In the genomic region with DNA sequence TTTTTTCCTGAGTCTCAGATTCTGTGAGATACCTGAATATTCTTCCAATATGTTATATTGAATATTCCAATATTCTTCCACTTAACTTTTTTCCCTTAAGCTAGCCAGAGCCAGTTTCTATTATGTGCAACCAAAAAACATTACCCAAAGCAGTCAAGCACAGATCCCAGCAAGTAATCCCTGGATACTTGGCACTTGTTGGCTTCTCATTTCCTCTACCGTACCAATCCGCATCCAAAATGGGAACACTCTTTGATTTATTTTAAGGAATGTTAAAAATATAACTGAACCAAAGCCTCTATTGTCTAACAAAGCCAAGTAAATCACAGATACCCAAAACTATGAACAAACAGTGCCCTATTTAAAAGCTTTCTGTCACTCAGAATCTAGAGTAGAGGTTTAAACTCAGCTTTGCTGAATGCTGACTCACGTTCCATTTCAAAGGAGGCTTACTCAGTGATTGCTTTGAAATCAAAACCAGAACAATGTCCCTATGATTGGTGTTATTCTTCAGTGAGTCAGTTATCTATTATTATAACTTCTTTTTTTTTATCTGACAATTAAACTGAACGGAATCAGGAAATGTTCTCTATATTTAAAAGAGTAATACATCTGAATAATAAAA, we compare ENCODE assay signal across 13 cellular contexts.
DNase-seq lines count a peak whose midpoint lies in the region; ATAC-seq and TF ChIP-seq lines count a peak whose summit lies in the region.
"Had no signal": no experiment of that assay in that cellular context is flagged by ENCODE, and none has a peak within 500 bp of the region (broad histone marks: within the 10 kb centered on the region; RNA-seq: fewer than 3 reads in every experiment).

No MANE protein-coding gene starts in this region.

- no peaks in the 10 kb centered on the region for H3K9me3 Mint-ChIP-seq in type B pancreatic cell
- H3K9me3 Mint-ChIP-seq: activated T-cell treated with anti-CD3 and anti-CD28 coated beads, Interleukin-2, amount 50 U/mL, for 24 hours; CD14-positive monocyte had no signal

- H3K36me3 ChIP-seq in mesenchymal stem cell (ENCODE audit: control insufficient read depth in 1 of 2, insufficient read depth in 2 of 2, low read depth in 1 of 2, low read length in 2 of 2) = no peaks in the 10 kb centered on the region

- H3K27ac ChIP-seq in mesenchymal stem cell (ENCODE audit: low read length, poor library complexity, severe bottlenecking) = peak overlapping the region; percentile 60

- no peak for TF ChIP-seq CTCF in cardiac fibroblast (IDR thresholded peaks at IDR 0.05; ENCODE audit: low read depth, low read length)
- no peak for TF ChIP-seq CTCF in type B pancreatic cell (conservative IDR thresholded peaks at IDR 0.05)

- no peak overlapping the region for H2BK5ac ChIP-seq in mesenchymal stem cell (ENCODE audit: low read depth, low read length, poor library complexity, severe bottlenecking)

- no peak overlapping the region for H2BK15ac ChIP-seq in mesenchymal stem cell (ENCODE audit: low read depth, poor library complexity, severe bottlenecking)

- no peak overlapping the region for H3K18ac ChIP-seq in mesenchymal stem cell (ENCODE audit: low read depth in 1 of 2, low read length in 2 of 2)

- H4K8ac ChIP-seq in mesenchymal stem cell (ENCODE audit: low read length) = no peak overlapping the region

- no peaks in the 10 kb centered on the region for H3K27me3 Mint-ChIP-seq in type B pancreatic cell
- H3K27me3 Mint-ChIP-seq: activated T-cell treated with anti-CD3 and anti-CD28 coated beads, Interleukin-2, amount 50 U/mL, for 24 hours had no signal

- no peak overlapping the region for H2BK120ac ChIP-seq in mesenchymal stem cell (ENCODE audit: low read depth, low read length)

- H3K4me1 Mint-ChIP-seq in type B pancreatic cell (ENCODE audit: unreplicated experiment) = no peaks in the 10 kb centered on the region
- H3K4me1 Mint-ChIP-seq: CD14-positive monocyte had no signal

- H3K4me1 ChIP-seq in mesenchymal stem cell (ENCODE audit: control insufficient read depth, insufficient read depth, low read depth, low read length) = peaks cover 1% of the 10 kb centered on the region

- ATAC-seq in GM19395 (IDR thresholded peaks at IDR 0.05; ENCODE audit: unreplicated experiment) = no peak

- no peak overlapping the region for H4K91ac ChIP-seq in mesenchymal stem cell (ENCODE audit: low read length)

- H3K9ac ChIP-seq in mesenchymal stem cell (ENCODE audit: low read length) = peak overlapping the region; percentile 86

- H2AK5ac ChIP-seq in mesenchymal stem cell (ENCODE audit: low read length, severe bottlenecking) = no peak overlapping the region

- H3K4ac ChIP-seq in mesenchymal stem cell (ENCODE audit: low read depth in 1 of 2, low read length in 2 of 2) = no peak overlapping the region

- no peak overlapping the region for H2BK12ac ChIP-seq in mesenchymal stem cell (ENCODE audit: low read length in 2 of 2)

- H3K23ac ChIP-seq in mesenchymal stem cell (ENCODE audit: low read length in 2 of 2) = no peak overlapping the region

- H3K36me3 Mint-ChIP-seq in type B pancreatic cell = peaks cover 15% of the 10 kb centered on the region

- H3K4me3 ChIP-seq in cardiac fibroblast (replicated peaks in 1 of 2; ENCODE audit: low read depth in 2 of 2, low read length in 2 of 2) = no peak overlapping the region
- H3K4me3 ChIP-seq in mesenchymal stem cell (ENCODE audit: insufficient read depth in 1 of 2, low read depth in 1 of 2, low read length in 2 of 2) = peak overlapping the region in 1 of 2 experiments; percentile 11

- H3K4me3 Mint-ChIP-seq in type B pancreatic cell = no peak overlapping the region
- H3K4me3 Mint-ChIP-seq: activated T-cell treated with anti-CD3 and anti-CD28 coated beads, Interleukin-2, amount 50 U/mL, for 24 hours; CD14-positive monocyte had no signal

- DNase-seq in AG08395 (ENCODE audit: low spot score) (peak; percentile 77), HT1080 (ENCODE audit: low read depth) (peak; percentile 81), cardiac fibroblast (ENCODE audit: low read depth in 2 of 2) (peak; percentile 48 to 82), mesenchymal stem cell (peak; percentile 40), type B pancreatic cell (ENCODE audit: extremely low spot score, unreplicated experiment) (no peak), mucosa of gallbladder (ENCODE audit: low spot score) (no peak)
- DNase-seq in effector CD8-positive, alpha-beta T cell (lab: John Stamatoyannopoulos, UW) = no peak
- DNase-seq: activated T-cell treated with anti-CD3 and anti-CD28 coated beads, Interleukin-2, amount 50 U/mL, for 24 hours; NCI-H1092; NCI-H774; occipital lobe had no signal

- H3K14ac ChIP-seq in mesenchymal stem cell (ENCODE audit: low read length in 2 of 2) = no peak overlapping the region

- 29% methylated on average over 1 of the region's 4 CpGs for WGBS in mesenchymal stem cell

- H3K79me1 ChIP-seq in mesenchymal stem cell (replicated peaks; ENCODE audit: low read length, poor library complexity, severe bottlenecking) = no peaks in the 10 kb centered on the region

- H2AFZ ChIP-seq in mesenchymal stem cell (ENCODE audit: low read depth, low read length) = no peak overlapping the region

- no peak overlapping the region for H3K27ac Mint-ChIP-seq in type B pancreatic cell
- H3K27ac Mint-ChIP-seq: activated T-cell treated with anti-CD3 and anti-CD28 coated beads, Interleukin-2, amount 50 U/mL, for 24 hours; CD14-positive monocyte had no signal

- no peaks in the 10 kb centered on the region for H3K27me3 ChIP-seq in mesenchymal stem cell (ENCODE audit: control insufficient read depth in 1 of 2, insufficient read depth in 1 of 2, low read length in 2 of 2)

- no peaks in the 10 kb centered on the region for H3K9me3 ChIP-seq in mesenchymal stem cell (ENCODE audit: control insufficient read depth, low read length)

- H3K4me2 ChIP-seq in mesenchymal stem cell (ENCODE audit: low read length, poor library complexity, severe bottlenecking) = no peak overlapping the region

Comparison
In these comparisons a context has a peak if more than half of its experiments do, and no peak if none do; other contexts are left out.
1. DNase-seq: peak in AG08395 (single experiment), HT1080 (single experiment), cardiac fibroblast (2 of 2) and mesenchymal stem cell (single experiment); none in type B pancreatic cell (single experiment), effector CD8-positive, alpha-beta T cell (single experiment) and mucosa of gallbladder (single experiment).